In the genomic region with DNA sequence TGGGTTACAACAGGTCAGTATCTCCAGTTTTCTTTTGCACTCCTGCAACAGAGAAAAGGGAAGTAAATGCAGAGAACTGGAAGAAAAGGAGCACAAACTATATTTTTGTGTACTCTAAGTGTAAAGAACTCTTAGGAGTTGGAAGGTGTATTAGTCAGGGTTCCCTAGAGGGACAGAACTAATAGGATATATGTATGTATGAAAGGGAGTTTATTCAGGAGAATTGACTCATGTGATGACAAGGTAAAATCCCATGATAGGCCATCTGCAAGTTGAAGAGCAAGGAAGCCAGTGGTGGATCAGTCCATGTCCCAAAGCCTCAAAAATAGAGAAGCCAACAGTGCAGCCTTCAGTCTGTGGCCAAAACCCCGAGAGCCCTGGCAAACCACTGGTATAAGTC, we compare ENCODE assay signal across 8 cellular contexts.
"Had no signal": no experiment of that assay in that cellular context is flagged by ENCODE, and none has a peak within 500 bp of the region (broad histone marks: within the 10 kb centered on the region; RNA-seq: fewer than 3 reads in every experiment).

No MANE protein-coding gene starts in this region.

- DNase-seq: activated CD4-positive, alpha-beta T cell treated with anti-CD3 and anti-CD28 coated beads for 4 hours; activated naive CD4-positive, alpha-beta T cell; pancreas; stimulated activated CD4-positive, alpha-beta T cell treated with anti-CD3 and anti-CD28 coated beads, Interleukin-12 subunit alpha, Interleukin-12 subunit beta, amount 100 ng/mL, for 4 hours; stimulated activated naive CD4-positive, alpha-beta T cell; upper lobe of right lung had no signal

- H3K4me3 ChIP-seq: ascending aorta, gastroesophageal sphincter, pancreas, upper lobe of right lung had no signal

- H3K27me3 ChIP-seq: ascending aorta, gastroesophageal sphincter, pancreas, upper lobe of right lung had no signal

- H3K36me3 ChIP-seq: ascending aorta, gastroesophageal sphincter, pancreas, upper lobe of right lung had no signal

- H3K27ac ChIP-seq: ascending aorta, gastroesophageal sphincter, pancreas, upper lobe of right lung had no signal

- H3K9me3 ChIP-seq: ascending aorta, gastroesophageal sphincter, pancreas, upper lobe of right lung had no signal

- ATAC-seq: gastroesophageal sphincter, pancreas, upper lobe of right lung had no signal

- H3K4me1 ChIP-seq: ascending aorta, gastroesophageal sphincter, pancreas, upper lobe of right lung had no signal
